ENCODE assay signal across 38 cellular contexts in genomic region chr7:4854916-4855315, GRCh38. TPM values are rescaled to one million over a fixed set of nuclear protein-coding genes. Genes with fewer than 3 reads are reported as not detected.
"Had no signal": no experiment of that assay in that cellular context is flagged by ENCODE, and none has a peak within 500 bp of the region (broad histone marks: within the 10 kb centered on the region; RNA-seq: fewer than 3 reads in every experiment).

No MANE protein-coding gene starts in this region.

- H3K4me1 ChIP-seq: body of pancreas, breast epithelium, Peyer's patch, SJSA1 had no signal

- ATAC-seq: activated CD8-positive, alpha-beta T cell treated with anti-CD3 and anti-CD28 coated beads for 36 hours; activated T-cell treated with anti-CD3 and anti-CD28 coated beads, Interleukin-2, amount 50 U/mL, for 72 hours; body of pancreas; PC-3; SK-N-SH treated with all-trans-retinoic acid at 6 μM for 48 hours; T-cell; T-helper 17 cell had no signal

- H3K4me3 ChIP-seq: body of pancreas, breast epithelium, Peyer's patch, SJSA1 had no signal

- H3K4me1 Mint-ChIP-seq: activated naive CD4-positive, alpha-beta T cell treated with anti-CD3 and anti-CD28 coated beads, Interleukin-2, amount 50 U/mL, for 24 hours; T-helper 17 cell had no signal

- H3K27ac Mint-ChIP-seq: activated CD4-positive, alpha-beta T cell treated with anti-CD3 and anti-CD28 coated beads, Interleukin-2, amount 10 ng/mL, durations not matched to agents 24 days and 14 days; activated CD8-positive, alpha-beta T cell treated with anti-CD3 and anti-CD28 coated beads for 36 hours; activated naive CD4-positive, alpha-beta T cell treated with anti-CD3 and anti-CD28 coated beads, Interleukin-2, amount 50 U/mL, for 24 hours; activated naive CD8-positive, alpha-beta T cell treated with anti-CD3 and anti-CD28 coated beads, Interleukin-2, amount 10 ng/mL, durations not matched to agents 7 days and 5 days; activated T-cell treated with anti-CD3 and anti-CD28 coated beads, Interleukin-2, amount 50 U/mL, for 72 hours; activated T-helper 2 cell treated with anti-CD3 and anti-CD28 coated beads, Interferon-gamma antibody, Interleukin-2, Interleukin-4, amounts not matched to agents 10 μg/mL and 5 μg/mL and 100 μg/mL, durations not matched to agents 14 hours and 24 hours and 36 hours; T-cell; T-helper 17 cell had no signal

- H3K4me3 Mint-ChIP-seq: activated CD4-positive, alpha-beta T cell treated with anti-CD3 and anti-CD28 coated beads, Interleukin-2, amount 10 ng/mL, durations not matched to agents 24 days and 14 days; activated CD8-positive, alpha-beta T cell treated with anti-CD3 and anti-CD28 coated beads for 36 hours; activated naive CD4-positive, alpha-beta T cell treated with anti-CD3 and anti-CD28 coated beads, Interleukin-2, amount 50 U/mL, for 24 hours; activated naive CD8-positive, alpha-beta T cell treated with anti-CD3 and anti-CD28 coated beads, Interleukin-2, amount 10 ng/mL, durations not matched to agents 7 days and 5 days; activated T-cell treated with anti-CD3 and anti-CD28 coated beads, Interleukin-2, amount 50 U/mL, for 72 hours; T-cell; T-helper 17 cell had no signal

- H3K4me2 ChIP-seq: KMS-11 had no signal

- H3K27ac ChIP-seq: body of pancreas, breast epithelium, KMS-11, Peyer's patch, SJSA1, VCaP had no signal

- H3K9me3 Mint-ChIP-seq: activated CD4-positive, alpha-beta T cell treated with anti-CD3 and anti-CD28 coated beads, Interleukin-2, amount 10 ng/mL, durations not matched to agents 24 days and 14 days; activated naive CD4-positive, alpha-beta T cell treated with anti-CD3 and anti-CD28 coated beads, Interleukin-2, amount 50 U/mL, for 24 hours; activated naive CD8-positive, alpha-beta T cell treated with anti-CD3 and anti-CD28 coated beads, Interleukin-2, amount 10 ng/mL, durations not matched to agents 7 days and 5 days; T-cell had no signal

- H3K36me3 ChIP-seq: breast epithelium, Peyer's patch, SJSA1 had no signal

- H3K9ac ChIP-seq: KMS-11 had no signal

- DNase-seq: activated CD4-positive, alpha-beta T cell treated with anti-CD3 and anti-CD28 coated beads for 1 hour; activated CD4-positive, alpha-beta T cell treated with anti-CD3 and anti-CD28 coated beads, Interleukin-2, amount 10 ng/mL, durations not matched to agents 24 days and 14 days; activated CD4-positive, alpha-beta T cell treated with anti-CD3 and anti-CD28 coated beads, Interleukin-2, amount 50 U/mL, for 4 hours; activated CD4-positive, CD25-positive, alpha-beta regulatory T cell; activated CD8-positive, alpha-beta T cell treated with anti-CD3 and anti-CD28 coated beads for 36 hours; activated gamma-delta T cell; activated naive CD4-positive, alpha-beta T cell treated with Interleukin-2 at 50 U/mL for 16 hours; activated naive CD8-positive, alpha-beta T cell treated with anti-CD3 and anti-CD28 coated beads, Interleukin-2, amount 10 ng/mL, durations not matched to agents 7 days and 5 days; activated T-cell treated with anti-CD3 and anti-CD28 coated beads, Interleukin-2, amount 50 U/mL, for 1 hour; activated T-cell treated with anti-CD3 and anti-CD28 coated beads, Interleukin-2, amount 50 U/mL, for 72 hours; body of pancreas; MM.1S; NCI-H1092 treated with DMSO at 0.1 percent for 48 hours; NCI-H1417; NCI-H146; NCI-H187 treated with DMSO at 0.1 percent for 48 hours; NCI-H2081; NCI-H345; NCI-H510A; NCI-H526; NCI-H748 treated with DMSO at 0.1 percent for 48 hours; NK-92 treated with Interleukin-12 subunit alpha and Interleukin-12 subunit beta, amount 100 ng/mL, for 24 hours; PC-3; Peyer's patch; RPMI8226; SHP77 treated with DMSO at 0.1 percent for 48 hours; T-cell; T-helper 17 cell had no signal

- H3K9me3 ChIP-seq: body of pancreas, Peyer's patch had no signal

- H3K36me3 Mint-ChIP-seq: activated naive CD4-positive, alpha-beta T cell treated with anti-CD3 and anti-CD28 coated beads, Interleukin-2, amount 50 U/mL, for 24 hours; activated naive CD8-positive, alpha-beta T cell treated with anti-CD3 and anti-CD28 coated beads, Interleukin-2, amount 10 ng/mL, durations not matched to agents 7 days and 5 days; T-cell had no signal

- H3K27me3 ChIP-seq: body of pancreas, breast epithelium, Peyer's patch had no signal

RNA-seq across cellular contexts. Expression of gene PAPOLB, which starts 6.9 kb away (rescaled TPM):
- total RNA-seq: activated CD4-positive, alpha-beta T cell treated with anti-CD3 and anti-CD28 coated beads, Interleukin-2, amount 10 ng/mL, durations not matched to agents 24 days and 14 days; activated CD8-positive, alpha-beta memory T cell treated with anti-CD3 and anti-CD28 coated beads for 36 hours; activated CD8-positive, alpha-beta T cell treated with anti-CD3 and anti-CD28 coated beads for 36 hours; activated naive CD8-positive, alpha-beta T cell treated with anti-CD3 and anti-CD28 coated beads, Interleukin-2, amount 10 ng/mL, durations not matched to agents 7 days and 5 days; activated T-helper 2 cell treated with anti-CD3 and anti-CD28 coated beads, Interferon-gamma antibody, Interleukin-2, Interleukin-4, amounts not matched to agents 10 μg/mL and 5 μg/mL and 100 μg/mL, durations not matched to agents 14 hours and 24 hours and 36 hours; astrocyte; Peyer's patch; SJSA1; T-cell; T-helper 17 cell had no signal
- polyA plus RNA-seq: adipose tissue had no signal
